In the genomic region with DNA sequence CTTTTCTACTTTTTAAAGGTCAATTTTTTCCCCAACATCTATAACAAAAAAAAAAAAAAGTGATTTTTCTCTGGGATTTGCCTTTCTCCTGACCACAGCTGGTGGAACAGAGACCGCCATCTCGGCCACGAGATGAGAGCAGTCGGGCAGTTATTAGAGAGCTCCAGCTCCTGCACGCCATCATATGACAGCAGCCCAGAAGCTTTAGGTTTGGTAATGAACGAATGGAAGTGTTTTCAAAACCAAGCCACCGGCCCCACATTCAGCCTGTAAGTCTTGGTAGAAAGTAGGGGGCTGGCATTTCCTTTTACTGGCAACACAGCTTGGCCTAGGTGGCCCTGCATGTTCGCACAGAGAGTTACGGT, we compare ENCODE assay signal across 1 cellular context.
TF ChIP-seq lines count a peak whose summit lies in the region.

No MANE protein-coding gene starts in this region.

TF ChIP-seq in IMR-90, 13 proteins besides CTCF, POLR2A, EP300 and RAD21:
- TF ChIP-seq, protein P1, sequence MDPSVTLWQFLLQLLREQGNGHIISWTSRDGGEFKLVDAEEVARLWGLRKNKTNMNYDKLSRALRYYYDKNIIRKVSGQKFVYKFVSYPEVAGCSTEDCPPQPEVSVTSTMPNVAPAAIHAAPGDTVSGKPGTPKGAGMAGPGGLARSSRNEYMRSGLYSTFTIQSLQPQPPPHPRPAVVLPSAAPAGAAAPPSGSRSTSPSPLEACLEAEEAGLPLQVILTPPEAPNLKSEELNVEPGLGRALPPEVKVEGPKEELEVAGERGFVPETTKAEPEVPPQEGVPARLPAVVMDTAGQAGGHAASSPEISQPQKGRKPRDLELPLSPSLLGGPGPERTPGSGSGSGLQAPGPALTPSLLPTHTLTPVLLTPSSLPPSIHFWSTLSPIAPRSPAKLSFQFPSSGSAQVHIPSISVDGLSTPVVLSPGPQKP (IDR thresholded peaks at IDR 0.05; ENCODE audit: borderline replicate concordance, low read depth, low read length): no peak
- TF ChIP-seq, protein P2, sequence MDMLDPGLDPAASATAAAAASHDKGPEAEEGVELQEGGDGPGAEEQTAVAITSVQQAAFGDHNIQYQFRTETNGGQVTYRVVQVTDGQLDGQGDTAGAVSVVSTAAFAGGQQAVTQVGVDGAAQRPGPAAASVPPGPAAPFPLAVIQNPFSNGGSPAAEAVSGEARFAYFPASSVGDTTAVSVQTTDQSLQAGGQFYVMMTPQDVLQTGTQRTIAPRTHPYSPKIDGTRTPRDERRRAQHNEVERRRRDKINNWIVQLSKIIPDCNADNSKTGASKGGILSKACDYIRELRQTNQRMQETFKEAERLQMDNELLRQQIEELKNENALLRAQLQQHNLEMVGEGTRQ (IDR thresholded peaks at IDR 0.05; ENCODE audit: low read depth, low read length): no peak
- TF ChIP-seq FOS (IDR thresholded peaks at IDR 0.05; ENCODE audit: low read depth, low read length) (no peak), MAFK (IDR thresholded peaks at IDR 0.05; ENCODE audit: low read depth, low read length) (no peak), MXI1 (IDR thresholded peaks at IDR 0.05; ENCODE audit: borderline replicate concordance, low read depth, low read length) (no peak), SMC3 (IDR thresholded peaks at IDR 0.05; ENCODE audit: low read depth, low read length) (no peak), NFE2L2 (IDR thresholded peaks at IDR 0.05; ENCODE audit: low read depth, low read length) (no peak), CHD1 (IDR thresholded peaks at IDR 0.05; ENCODE audit: low read depth, low read length) (no peak), CEBPB (IDR thresholded peaks at IDR 0.05; ENCODE audit: low read depth, low read length) (no peak), BHLHE40 (IDR thresholded peaks at IDR 0.05; ENCODE audit: low read depth, low read length) (no peak), RFX5 (IDR thresholded peaks at IDR 0.05; ENCODE audit: low read depth, low read length) (no peak), RCOR1 (IDR thresholded peaks at IDR 0.05; ENCODE audit: insufficient replicate concordance, low read length) (no peak)
